Comparison of ENCODE assay signal across 8 cellular contexts in genomic region chr4:157204634-157205244, GRCh38. TPM values are rescaled to one million over a fixed set of nuclear protein-coding genes. Genes with fewer than 3 reads are reported as not detected.
DNase-seq lines count a peak whose midpoint lies in the region; ATAC-seq and TF ChIP-seq lines count a peak whose summit lies in the region.

No MANE protein-coding gene starts in this region.

- H3K79me2 ChIP-seq in mesendoderm (ENCODE audit: control insufficient read depth, insufficient read depth, low read length), result no peaks in the 10 kb centered on the region

- H4K8ac ChIP-seq in mesendoderm (ENCODE audit: low read depth, low read length), result no peak overlapping the region

- no CpG with 5 or more reads among the region's 17 CpGs for WGBS in mesendoderm (ENCODE audit: extremely low coverage, insufficient coverage, low lambda C conversion rate)

- H3K9me3 ChIP-seq in WERI-Rb-1 (ENCODE audit: severe bottlenecking), result no peaks in the 10 kb centered on the region
- H3K9me3 ChIP-seq in CD4-positive, alpha-beta memory T cell (ENCODE audit: control insufficient read depth in 1 of 2, low read length in 2 of 2), result no peaks in the 10 kb centered on the region

- TF ChIP-seq CTCF in GM12865 (IDR thresholded peaks at IDR 0.05; ENCODE audit: insufficient read depth, low read depth, low read length, missing control alignments) (peak; percentile 65), HFF-Myc (IDR thresholded peaks at IDR 0.05; ENCODE audit: low read depth, low read length, missing control alignments) (peak; percentile 63), WERI-Rb-1 (IDR thresholded peaks at IDR 0.05; ENCODE audit: low read depth, low read length) (peak; percentile 55)

- H3K4ac ChIP-seq in mesendoderm (ENCODE audit: low read depth, low read length), result no peak overlapping the region

- H2BK120ac ChIP-seq in mesendoderm (ENCODE audit: low read depth, low read length), result no peak overlapping the region

- no peak overlapping the region for H3K4me3 ChIP-seq in GM12865 (ENCODE audit: low read depth, low read length)
- no peak overlapping the region for H3K4me3 ChIP-seq in HFF-Myc (replicated peaks; ENCODE audit: low read depth, low read length)
- no peak overlapping the region for H3K4me3 ChIP-seq in WERI-Rb-1 (ENCODE audit: low read depth, low read length)
- H3K4me3 ChIP-seq in mesendoderm (ENCODE audit: low read length), result no peak overlapping the region
- H3K4me3 ChIP-seq in CD4-positive, alpha-beta memory T cell (ENCODE audit: low read length in 2 of 2), result no peak overlapping the region

- H3K27ac ChIP-seq in WERI-Rb-1 (no peak overlapping the region), mesendoderm (ENCODE audit: low read depth, low read length) (no peak overlapping the region)
- H3K27ac ChIP-seq in CD4-positive, alpha-beta memory T cell (ENCODE audit: low read depth, low read length), result no peak overlapping the region

- no peak for ATAC-seq in GM19397 (IDR thresholded peaks at IDR 0.05; ENCODE audit: unreplicated experiment)

- DNase-seq in GM12865 (ENCODE audit: low read depth), result peak; percentile 45
- no peak for DNase-seq in HFF-Myc (ENCODE audit: extremely low read depth, low read depth)
- DNase-seq in WERI-Rb-1, result peak; percentile 33
- peak; percentile 63 for DNase-seq in mesendoderm
- no peak for DNase-seq in activated CD4-positive, CD25-positive, alpha-beta regulatory T cell treated with anti-CD3 and anti-CD28 coated beads, Interleukin-2, amount 50 U/mL, for 72 hours
- no peak for DNase-seq in NCI-H2029 (lab: John Stamatoyannopoulos, UW)
- DNase-seq in CD4-positive, alpha-beta memory T cell, result no peak

- H3K27me3 ChIP-seq in WERI-Rb-1 (ENCODE audit: insufficient read depth, low read depth, severe bottlenecking) (no peaks in the 10 kb centered on the region), mesendoderm (ENCODE audit: insufficient read depth, low read length, poor library complexity) (no peaks in the 10 kb centered on the region)
- no peaks in the 10 kb centered on the region for H3K27me3 ChIP-seq in CD4-positive, alpha-beta memory T cell (ENCODE audit: insufficient read depth, low read length)

- no peak overlapping the region for H3K27ac Mint-ChIP-seq in CD4-positive, alpha-beta memory T cell

- no peak overlapping the region for H3K9ac ChIP-seq in mesendoderm (ENCODE audit: low read length)

- H3K4me1 ChIP-seq in mesendoderm (ENCODE audit: control insufficient read depth, low read depth, low read length), result no peaks in the 10 kb centered on the region
- H3K4me1 ChIP-seq in CD4-positive, alpha-beta memory T cell (ENCODE audit: insufficient read depth, low read length), result no peaks in the 10 kb centered on the region

- no peak overlapping the region for H3K18ac ChIP-seq in mesendoderm (ENCODE audit: low read length)

- H4K5ac ChIP-seq in mesendoderm (ENCODE audit: low read length), result no peak overlapping the region

- no peaks in the 10 kb centered on the region for H3K36me3 Mint-ChIP-seq in CD4-positive, alpha-beta memory T cell

- no peak overlapping the region for H2AK5ac ChIP-seq in mesendoderm (ENCODE audit: low read length)

- H2BK15ac ChIP-seq in mesendoderm (replicated peaks; ENCODE audit: low read depth), result no peak overlapping the region

- POLR2A ChIA-PET in CD4-positive, alpha-beta memory T cell (lab: Charles Lee; ENCODE audit: partially characterized antibody), result no interaction called here

- peaks cover 0 to 5% (median 0%) of the 10 kb centered on the region in 8 donors for H3K9me3 Mint-ChIP-seq in CD4-positive, alpha-beta memory T cell

- no peak overlapping the region for H2BK5ac ChIP-seq in mesendoderm (ENCODE audit: low read length)

- CTCF ChIA-PET in CD4-positive, alpha-beta memory T cell (lab: Charles Lee; ENCODE audit: partially characterized antibody), result no interaction called here

- H3K4me3 Mint-ChIP-seq in CD4-positive, alpha-beta memory T cell, result no peak overlapping the region

- no peaks in the 10 kb centered on the region for H3K27me3 Mint-ChIP-seq in CD4-positive, alpha-beta memory T cell

- intact Hi-C loops in CD4-positive, alpha-beta memory T cell (cut with micrococcal nuclease), result no loop called here

- H3K79me1 ChIP-seq in mesendoderm (ENCODE audit: low read length), result no peaks in the 10 kb centered on the region

- no peak overlapping the region for H3K4me2 ChIP-seq in mesendoderm (ENCODE audit: low read length)

- no peak overlapping the region for H3K56ac ChIP-seq in mesendoderm (ENCODE audit: low read length)

- no peaks in the 10 kb centered on the region for H3K4me1 Mint-ChIP-seq in CD4-positive, alpha-beta memory T cell

- H3K36me3 ChIP-seq in WERI-Rb-1 (no peaks in the 10 kb centered on the region), mesendoderm (ENCODE audit: control insufficient read depth, insufficient read depth, low read length) (no peaks in the 10 kb centered on the region)
- H3K36me3 ChIP-seq in CD4-positive, alpha-beta memory T cell (ENCODE audit: insufficient read depth, low read length), result no peaks in the 10 kb centered on the region

- H3K23ac ChIP-seq in mesendoderm (ENCODE audit: low read length), result no peak overlapping the region

RNA-seq across cellular contexts. Expression of gene GRIA2, which starts 15.8 kb away (rescaled TPM):
- not detected for polyA plus RNA-seq in mesendoderm (2013, experiment 1 of 2)
- polyA plus RNA-seq in mesendoderm (2013, experiment 2 of 2), result 0.01 TPM
- total RNA-seq in CD4-positive, alpha-beta memory T cell, result not detected
- polyA plus RNA-seq in CD4-positive, alpha-beta memory T cell, result not detected

Comparison
In these comparisons a context has a peak if more than half of its experiments do, and no peak if none do; other contexts are left out.
1. DNase-seq: peak in GM12865 (single experiment), WERI-Rb-1 (single experiment) and mesendoderm (single experiment); none in HFF-Myc (single experiment), activated CD4-positive, CD25-positive, alpha-beta regulatory T cell treated with anti-CD3 and anti-CD28 coated beads, Interleukin-2, amount 50 U/mL, for 72 hours (single experiment), NCI-H2029 (single experiment) and CD4-positive, alpha-beta memory T cell (0 of 5).
2. Peak in every context shown above with its lines, with median percentiles within 50 percentile points of each other: CTCF ChIP-seq.